1 cellular context compared by ENCODE assay signal in the genomic region with DNA sequence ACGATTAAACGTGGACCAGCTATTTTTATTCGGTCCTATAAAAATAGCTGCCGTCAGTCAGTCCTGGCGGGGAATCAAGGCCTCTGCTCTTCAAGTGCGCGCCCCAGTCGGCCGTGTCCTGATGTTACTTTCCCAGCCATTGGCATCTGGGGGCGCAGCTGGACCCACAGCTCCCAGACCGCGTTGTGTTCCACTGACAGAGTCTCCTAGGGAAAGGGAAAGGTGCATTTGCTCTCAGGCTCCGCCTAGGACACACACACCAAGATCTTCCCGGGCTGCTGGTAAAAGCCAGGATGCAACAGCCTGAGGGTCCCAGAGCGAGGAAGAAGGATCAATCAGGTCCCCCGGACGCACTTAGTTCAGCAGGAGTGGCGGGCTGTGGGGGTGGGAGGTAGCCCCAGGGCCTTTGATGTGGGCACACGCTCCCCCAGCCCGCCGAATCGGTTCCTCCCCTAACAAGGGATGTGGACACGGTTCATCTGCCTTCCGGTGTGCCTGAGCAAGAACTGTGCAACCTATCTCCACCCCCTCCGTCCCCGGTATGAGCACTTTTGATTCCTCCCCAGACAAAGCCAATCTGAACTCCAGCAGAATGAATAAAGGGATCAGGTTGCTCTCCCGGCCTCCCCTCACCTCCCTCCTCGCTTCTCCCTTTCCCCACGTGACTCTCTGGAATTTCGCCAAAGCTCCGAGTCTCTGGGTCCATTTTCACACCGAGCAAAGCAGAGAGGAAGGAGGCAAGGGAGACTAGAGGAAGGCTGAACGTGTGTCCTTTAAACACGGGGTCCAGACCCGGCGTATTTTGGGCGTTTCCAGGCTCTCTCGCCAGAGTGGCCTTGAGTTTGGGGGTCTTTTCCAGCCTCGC.
TF ChIP-seq lines count a peak whose summit lies in the region.

No MANE protein-coding gene starts in this region.

TF ChIP-seq in HepG2, 621 proteins besides CTCF, POLR2A, EP300 and RAD21 (continued from another document):
- TF ChIP-seq, protein P1, sequence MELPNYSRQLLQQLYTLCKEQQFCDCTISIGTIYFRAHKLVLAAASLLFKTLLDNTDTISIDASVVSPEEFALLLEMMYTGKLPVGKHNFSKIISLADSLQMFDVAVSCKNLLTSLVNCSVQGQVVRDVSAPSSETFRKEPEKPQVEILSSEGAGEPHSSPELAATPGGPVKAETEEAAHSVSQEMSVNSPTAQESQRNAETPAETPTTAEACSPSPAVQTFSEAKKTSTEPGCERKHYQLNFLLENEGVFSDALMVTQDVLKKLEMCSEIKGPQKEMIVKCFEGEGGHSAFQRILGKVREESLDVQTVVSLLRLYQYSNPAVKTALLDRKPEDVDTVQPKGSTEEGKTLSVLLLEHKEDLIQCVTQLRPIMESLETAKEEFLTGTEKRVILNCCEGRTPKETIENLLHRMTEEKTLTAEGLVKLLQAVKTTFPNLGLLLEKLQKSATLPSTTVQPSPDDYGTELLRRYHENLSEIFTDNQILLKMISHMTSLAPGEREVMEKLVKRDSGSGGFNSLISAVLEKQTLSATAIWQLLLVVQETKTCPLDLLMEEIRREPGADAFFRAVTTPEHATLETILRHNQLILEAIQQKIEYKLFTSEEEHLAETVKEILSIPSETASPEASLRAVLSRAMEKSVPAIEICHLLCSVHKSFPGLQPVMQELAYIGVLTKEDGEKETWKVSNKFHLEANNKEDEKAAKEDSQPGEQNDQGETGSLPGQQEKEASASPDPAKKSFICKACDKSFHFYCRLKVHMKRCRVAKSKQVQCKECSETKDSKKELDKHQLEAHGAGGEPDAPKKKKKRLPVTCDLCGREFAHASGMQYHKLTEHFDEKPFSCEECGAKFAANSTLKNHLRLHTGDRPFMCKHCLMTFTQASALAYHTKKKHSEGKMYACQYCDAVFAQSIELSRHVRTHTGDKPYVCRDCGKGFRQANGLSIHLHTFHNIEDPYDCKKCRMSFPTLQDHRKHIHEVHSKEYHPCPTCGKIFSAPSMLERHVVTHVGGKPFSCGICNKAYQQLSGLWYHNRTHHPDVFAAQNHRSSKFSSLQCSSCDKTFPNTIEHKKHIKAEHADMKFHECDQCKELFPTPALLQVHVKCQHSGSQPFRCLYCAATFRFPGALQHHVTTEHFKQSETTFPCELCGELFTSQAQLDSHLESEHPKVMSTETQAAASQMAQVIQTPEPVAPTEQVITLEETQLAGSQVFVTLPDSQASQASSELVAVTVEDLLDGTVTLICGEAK (IDR thresholded peaks at IDR 0.05) = no peak
- TF ChIP-seq, protein P1 (CRISPR knock-in tag; IDR thresholded peaks at IDR 0.05) = no peak; the same call in 1 of the 2 replicates
- peak; percentile 56 for TF ChIP-seq PHF8 (CRISPR knock-in tag; IDR thresholded peaks at IDR 0.05)
- no peak for TF ChIP-seq ZNF44 (CRISPR knock-in tag; IDR thresholded peaks at IDR 0.05)
- TF ChIP-seq, protein P2, sequence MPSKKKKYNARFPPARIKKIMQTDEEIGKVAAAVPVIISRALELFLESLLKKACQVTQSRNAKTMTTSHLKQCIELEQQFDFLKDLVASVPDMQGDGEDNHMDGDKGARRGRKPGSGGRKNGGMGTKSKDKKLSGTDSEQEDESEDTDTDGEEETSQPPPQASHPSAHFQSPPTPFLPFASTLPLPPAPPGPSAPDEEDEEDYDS (CRISPR knock-in tag; IDR thresholded peaks at IDR 0.05) = 0 out of 2 replicates have a peak, but pooled peaks have one; percentile 15
- TF ChIP-seq ARNT2 (CRISPR knock-in tag; IDR thresholded peaks at IDR 0.05; ENCODE audit: low read depth) = no peak; the same call in 1 of the 2 replicates
- peak; percentile 72; the same call in 1 of the 2 replicates for TF ChIP-seq ARID2 (CRISPR knock-in tag; IDR thresholded peaks at IDR 0.05; ENCODE audit: borderline replicate concordance)
- TF ChIP-seq, protein P3, sequence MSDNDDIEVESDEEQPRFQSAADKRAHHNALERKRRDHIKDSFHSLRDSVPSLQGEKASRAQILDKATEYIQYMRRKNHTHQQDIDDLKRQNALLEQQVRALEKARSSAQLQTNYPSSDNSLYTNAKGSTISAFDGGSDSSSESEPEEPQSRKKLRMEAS (IDR thresholded peaks at IDR 0.05) = peak; percentile 72
- peak; percentile 86 for TF ChIP-seq CBFB (CRISPR knock-in tag; IDR thresholded peaks at IDR 0.05)
- no peak for TF ChIP-seq HCFC1 (IDR thresholded peaks at IDR 0.05; ENCODE audit: low read depth, low read length)
